22 cellular contexts compared by ENCODE assay signal in the genomic region with DNA sequence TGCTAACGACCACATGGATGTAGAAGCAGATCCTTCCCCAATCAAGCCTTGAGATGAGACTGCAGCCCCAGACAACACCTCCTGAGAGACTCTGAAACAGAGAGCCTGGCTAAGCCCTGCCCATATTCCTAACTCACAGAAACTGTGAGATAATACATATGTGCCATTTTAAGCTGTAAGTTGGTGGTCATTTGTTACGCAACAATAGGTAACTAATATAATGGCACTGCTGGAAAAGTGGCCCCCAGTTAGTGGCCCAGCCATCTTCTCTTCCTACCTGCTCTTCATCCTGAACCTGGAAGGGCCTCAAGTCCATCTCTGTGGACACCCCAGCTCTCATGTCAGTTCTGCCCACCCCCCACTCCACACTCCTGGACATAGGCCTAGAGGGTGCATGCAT.
DNase-seq lines count a peak whose midpoint lies in the region; ATAC-seq, FAIRE-seq and TF ChIP-seq lines count a peak whose summit lies in the region.
"Had no signal": no experiment of that assay in that cellular context is flagged by ENCODE, and none has a peak within 500 bp of the region (broad histone marks: within the 10 kb centered on the region; RNA-seq: fewer than 3 reads in every experiment).

No MANE protein-coding gene starts in this region.

- TF ChIP-seq RAD21 in IMR-90 (IDR thresholded peaks at IDR 0.05; ENCODE audit: low read length) (no peak), GM12878 (IDR thresholded peaks at IDR 0.05; ENCODE audit: insufficient read depth, low read depth, low read length) (no peak)

- H4K8ac ChIP-seq in IMR-90 (ENCODE audit: low read depth in 2 of 2, low read length in 2 of 2): no peak overlapping the region

- WGBS in IMR-90 (ENCODE audit: extremely low coverage in 2 of 2, insufficient read length in 1 of 2), 2 experiments: no CpG with 5 or more reads among the region's 2 CpGs
- 96% methylated on average over 2 of the region's 2 CpGs for WGBS in GM12878 (ENCODE audit: insufficient coverage, insufficient replicate concordance, low lambda C conversion rate, missing lambda C conversion rate)

- POLR2A ChIA-PET in Caco-2 (lab: Charles Lee): no interaction called here
- POLR2A ChIA-PET in IMR-90 (lab: Charles Lee; ENCODE audit: unreplicated experiment): no interaction called here
- POLR2A ChIA-PET in GM12878 (lab: Charles Lee): no interaction called here

- H3K27me3 ChIP-seq in Caco-2 (replicated peaks; ENCODE audit: control insufficient read depth, insufficient read depth, low read length) (no peaks in the 10 kb centered on the region), IMR-90 (ENCODE audit: control insufficient read depth, insufficient read depth, low read length) (peaks cover 2% of the 10 kb centered on the region; the same call in 1 of the 2 replicates), GM12878 (replicated peaks in 1 of 2; ENCODE audit: control insufficient read depth in 2 of 2, insufficient read depth in 2 of 2, low read length in 1 of 2) (no peaks in the 10 kb centered on the region)
- H3K27me3 ChIP-seq: BE2C; BLaER1 treated with 17β-estradiol and CSF1 and Interleukin-3, amounts not matched to agents 10 nM and 100 nM had no signal

- H3K9me3 ChIP-seq in Caco-2: no peaks in the 10 kb centered on the region
- no peaks in the 10 kb centered on the region for H3K9me3 ChIP-seq in IMR-90 (ENCODE audit: control insufficient read depth, insufficient read depth, low read length)
- H3K9me3 ChIP-seq in GM12878 (replicated peaks; ENCODE audit: control insufficient read depth, insufficient read depth, low read length): peaks cover 4% of the 10 kb centered on the region; the same call in 1 of the 3 replicates
- H3K9me3 ChIP-seq: A549, BE2C had no signal

- no peaks in the 10 kb centered on the region for H3K27me3 Mint-ChIP-seq in Caco-2 (ENCODE audit: insufficient read depth, unreplicated experiment)
- H3K27me3 Mint-ChIP-seq: CD4-positive, alpha-beta T cell had no signal

- H3K9me1 ChIP-seq in IMR-90 (ENCODE audit: insufficient read depth, low read length): no peaks in the 10 kb centered on the region

- H3K79me2 ChIP-seq in GM12878 (ENCODE audit: control insufficient read depth, insufficient read depth, low read length): no peaks in the 10 kb centered on the region

- dilution Hi-C loops in IMR-90 (cut with HindIII; ENCODE audit: low sequenced_read_pairs, unreplicated experiment): no loop called here

- H2BK5ac ChIP-seq in IMR-90 (ENCODE audit: low read depth, low read length, poor library complexity, severe bottlenecking): no peak overlapping the region

- RAD21 ChIA-PET in GM12878 (lab: Charles Lee; ENCODE audit: unreplicated experiment): interaction anchor here (1.4 kb wide), 1 partner anchor 59 kb away, joined by 3 read pairs; no protein-coding TSS in a partner anchor

- H3K4ac ChIP-seq in IMR-90 (ENCODE audit: low read depth, low read length): no peak overlapping the region

- TF ChIP-seq CTCF in Caco-2 (IDR thresholded peaks at IDR 0.05; ENCODE audit: insufficient read depth in 1 of 2, low read depth in 1 of 2, low read length in 1 of 2, severe bottlenecking in 1 of 2, unreplicated experiment in 1 of 2) (no peak), IMR-90 (conservative IDR thresholded peaks at IDR 0.05; ENCODE audit: low read depth, low read length) (no peak), GM12878 (IDR thresholded peaks at IDR 0.05 in 2 of 3, conservative IDR thresholded peaks at IDR 0.05 in 1 of 3; ENCODE audit: control insufficient read depth in 2 of 3, extremely low read depth in 1 of 3, insufficient read depth in 1 of 3, low read depth in 3 of 3, low read length in 3 of 3) (no peak)

- H3K36me3 ChIP-seq in Caco-2 (ENCODE audit: control insufficient read depth, insufficient read depth, low read length) (no peaks in the 10 kb centered on the region), IMR-90 (ENCODE audit: control insufficient read depth, insufficient read depth, low read length) (no peaks in the 10 kb centered on the region), GM12878 (ENCODE audit: control insufficient read depth in 2 of 2, insufficient read depth in 2 of 2, low read length in 1 of 2) (no peaks in the 10 kb centered on the region)
- H3K36me3 ChIP-seq: BE2C; BLaER1 treated with 17β-estradiol and CSF1 and Interleukin-3, amounts not matched to agents 10 nM and 100 nM had no signal

- H3K18ac ChIP-seq in IMR-90 (ENCODE audit: low read depth, low read length): no peak overlapping the region

- H2AFZ ChIP-seq in IMR-90 (replicated peaks; ENCODE audit: low read length, poor library complexity) (no peak overlapping the region), GM12878 (ENCODE audit: control insufficient read depth, low read depth, low read length) (no peak overlapping the region)

- no peak overlapping the region for H3K27ac ChIP-seq in IMR-90 (ENCODE audit: insufficient read depth, low read length)
- peak overlapping the region; percentile 72 for H3K27ac ChIP-seq in GM12878 (ENCODE audit: control insufficient read depth, insufficient read depth)
- H3K27ac ChIP-seq: A549; BLaER1 treated with 17β-estradiol and CSF1 and Interleukin-3, amounts not matched to agents 10 nM and 100 nM had no signal

- no peak overlapping the region for H2AK5ac ChIP-seq in IMR-90 (ENCODE audit: low read depth, low read length)

- H4K91ac ChIP-seq in IMR-90 (ENCODE audit: insufficient read depth, low read depth, low read length): no peak overlapping the region

- CTCF ChIA-PET in Caco-2 (lab: Charles Lee) (interaction anchor here (1.3 kb wide), 1 partner anchor 50 kb away, joined by 11 read pairs; no protein-coding TSS in a partner anchor), IMR-90 (lab: Yijun Ruan, JAX) (no interaction called here), GM12878 (lab: Yijun Ruan, JAX) (interaction anchor here (1.3 kb wide), 1 partner anchor 367 kb away, joined by 3 read pairs; no protein-coding TSS in a partner anchor)

- H3K4me1 ChIP-seq in Caco-2: peaks cover 19% of the 10 kb centered on the region
- no peaks in the 10 kb centered on the region for H3K4me1 ChIP-seq in IMR-90 (ENCODE audit: control insufficient read depth, insufficient read depth, low read length)
- H3K4me1 ChIP-seq in GM12878 (ENCODE audit: control insufficient read depth, insufficient read depth, low read length): peaks cover 30% of the 10 kb centered on the region
- H3K4me1 ChIP-seq: A549, BE2C had no signal

- no peak overlapping the region for H2AK9ac ChIP-seq in IMR-90 (replicated peaks; ENCODE audit: low read depth, low read length, poor library complexity)

- H3K9ac ChIP-seq in IMR-90 (ENCODE audit: low read depth, low read length): no peak overlapping the region
- no peak overlapping the region for H3K9ac ChIP-seq in GM12878 (ENCODE audit: control insufficient read depth, insufficient read depth, low read length)
- H3K9ac ChIP-seq: BLaER1 treated with 17β-estradiol and CSF1 and Interleukin-3, amounts not matched to agents 10 nM and 100 nM had no signal

- TF ChIP-seq EP300 in GM12878 (IDR thresholded peaks at IDR 0.05; ENCODE audit: borderline replicate concordance in 1 of 2, control insufficient read depth in 1 of 2, low read depth in 2 of 2, low read length in 2 of 2): no peak

- ATAC-seq in IMR-90 (ENCODE audit: low read depth) (no peak), GM12878 (no peak), esophagus mucosa (peak; percentile 14), GM21381 (IDR thresholded peaks at IDR 0.05; ENCODE audit: unreplicated experiment) (no peak), left colon (no peak)

- no peak overlapping the region for H2BK20ac ChIP-seq in IMR-90 (ENCODE audit: low read depth, low read length)

- SMC1A ChIA-PET in GM12878 (lab: Charles Lee; ENCODE audit: uncharacterized antibody, unreplicated experiment): no interaction called here

- H3K4me3 ChIP-seq in Caco-2 (ENCODE audit: low read depth, low read length): no peak overlapping the region
- H3K4me3 ChIP-seq in IMR-90 (ENCODE audit: insufficient read depth, low read depth, low read length): no peak overlapping the region
- H3K4me3 ChIP-seq in GM12878: no peak overlapping the region
- H3K4me3 ChIP-seq: A549; BLaER1 treated with 17β-estradiol and CSF1 and Interleukin-3, amounts not matched to agents 10 nM and 100 nM had no signal

- no peaks in the 10 kb centered on the region for H4K20me1 ChIP-seq in IMR-90 (ENCODE audit: insufficient read depth, low read length)
- H4K20me1 ChIP-seq in GM12878 (ENCODE audit: control insufficient read depth, insufficient read depth): no peaks in the 10 kb centered on the region
- H4K20me1 ChIP-seq: BLaER1 treated with 17β-estradiol and CSF1 and Interleukin-3, amounts not matched to agents 10 nM and 100 nM had no signal

- BruUV-seq in Caco-2 (replicated peaks; lab: Mats Ljungman, UMichigan) (no TSS peak), IMR-90 (replicated peaks; lab: Mats Ljungman, UMichigan) (no TSS peak), GM12878 (replicated peaks; lab: Mats Ljungman, UMichigan) (no TSS peak)

- no peak for TF ChIP-seq POLR2A in IMR-90 (IDR thresholded peaks at IDR 0.05; ENCODE audit: low read depth, low read length)
- TF ChIP-seq POLR2A in GM12878 (IDR thresholded peaks at IDR 0.05; ENCODE audit: low read depth, low read length): no peak

- no peak overlapping the region for H4K5ac ChIP-seq in IMR-90 (ENCODE audit: low read depth, low read length)

- in situ Hi-C loops in IMR-90 (cut with MboI; ENCODE audit: low sequenced_read_pairs): no loop called here
- in situ Hi-C loops in GM12878 (cut with MboI): no loop called here

- no peaks in the 10 kb centered on the region for H3K36me3 Mint-ChIP-seq in Caco-2 (ENCODE audit: insufficient read depth, unreplicated experiment)
- H3K36me3 Mint-ChIP-seq: CD14-positive monocyte had no signal

- H3K27ac Mint-ChIP-seq in Caco-2 (ENCODE audit: unreplicated experiment): peak overlapping the region; percentile 54
- H3K27ac Mint-ChIP-seq: CD14-positive monocyte; CD4-positive, alpha-beta T cell; CD8-positive, alpha-beta memory T cell had no signal

- H3K4me2 ChIP-seq in IMR-90 (ENCODE audit: low read depth, low read length) (no peak overlapping the region), GM12878 (ENCODE audit: control insufficient read depth, insufficient read depth) (no peak overlapping the region; the same call in 1 of the 2 replicates)
- H3K4me2 ChIP-seq: A549; BLaER1 treated with 17β-estradiol and CSF1 and Interleukin-3, amounts not matched to agents 10 nM and 100 nM had no signal

- H3K4me3 Mint-ChIP-seq in Caco-2 (ENCODE audit: unreplicated experiment): no peak overlapping the region
- H3K4me3 Mint-ChIP-seq: CD14-positive monocyte; CD4-positive, alpha-beta T cell; CD8-positive, alpha-beta memory T cell had no signal

- no peaks in the 10 kb centered on the region for H3K9me3 Mint-ChIP-seq in Caco-2 (ENCODE audit: unreplicated experiment)
- H3K9me3 Mint-ChIP-seq: CD4-positive, alpha-beta T cell; CD8-positive, alpha-beta memory T cell had no signal

- no peak overlapping the region for H3K14ac ChIP-seq in IMR-90 (replicated peaks; ENCODE audit: low read depth, low read length)

- no peak overlapping the region for H2BK15ac ChIP-seq in IMR-90 (ENCODE audit: low read depth, low read length)

- DNase-seq in Caco-2 (no peak), IMR-90 (no peak), GM12878 (ENCODE audit: low read depth, low spot score) (no peak), hepatic stellate cell (ENCODE audit: low spot score) (no peak), left colon (no peak)
- DNase-seq: 8988T; ACHN; AML-193; BE2C; CD4-positive, alpha-beta T cell; CD8-positive, alpha-beta memory T cell; DMS53; DMS79 treated with DMSO at 0.1 percent for 48 hours; GF-D8; GOT3; HCEC 1CT had no signal

- H2BK120ac ChIP-seq in IMR-90 (ENCODE audit: low read depth, low read length): no peak overlapping the region

- no peak overlapping the region for H3K23ac ChIP-seq in IMR-90 (ENCODE audit: low read depth, low read length)

- no peak overlapping the region for H3K56ac ChIP-seq in IMR-90 (ENCODE audit: extremely low read depth, insufficient read depth, low read length)

- peaks cover 11% of the 10 kb centered on the region for H3K4me1 Mint-ChIP-seq in Caco-2 (ENCODE audit: low read depth, unreplicated experiment)
- H3K4me1 Mint-ChIP-seq: CD8-positive, alpha-beta memory T cell had no signal

- FAIRE-seq in GM12878 (lab: Jason Lieb, UNC): no peak
- FAIRE-seq: A549, GM19239 had no signal

- intact Hi-C loops in Caco-2 (cut with micrococcal nuclease; ENCODE audit: unreplicated experiment): loop anchor here (1.0 kb wide), 1 partner anchor 49 kb away; no protein-coding TSS in a partner anchor
- intact Hi-C loops in IMR-90 (cut with micrococcal nuclease): no loop called here
- intact Hi-C loops in GM12878 (cut with micrococcal nuclease; ENCODE audit: unreplicated experiment): no loop called here
- intact Hi-C loops in left colon (cut with DNase I, micrococcal nuclease): no loop called here

- no peaks in the 10 kb centered on the region for H3K79me1 ChIP-seq in IMR-90 (ENCODE audit: low read depth in 1 of 2, low read length in 2 of 2)
